Comparison of ENCODE assay signal across 19 cellular contexts in genomic region chr2:12465631-12466135, GRCh38.
DNase-seq lines count a peak whose midpoint lies in the region; ATAC-seq, FAIRE-seq and TF ChIP-seq lines count a peak whose summit lies in the region.
"Had no signal": no experiment of that assay in that cellular context is flagged by ENCODE, and none has a peak within 500 bp of the region (broad histone marks: within the 10 kb centered on the region; RNA-seq: fewer than 3 reads in every experiment).

No MANE protein-coding gene starts in this region.

- CTCF ChIA-PET in T-cell (lab: Charles Lee): no interaction called here

- DNase-seq in CD4-positive, CD25-positive, alpha-beta regulatory T cell: no peak
- DNase-seq in T-cell (no peak), globus pallidus (ENCODE audit: low spot score) (peak; percentile 3), H54 (ENCODE audit: insufficient read length, low spot score) (no peak), COLO829 (ENCODE audit: low spot score) (no peak)
- no peak for DNase-seq in activated T-cell treated with anti-CD3 and anti-CD28 coated beads, Interleukin-2, amount 50 U/mL, for 24 hours
- DNase-seq: activated CD8-positive, alpha-beta memory T cell treated with anti-CD3 and anti-CD28 coated beads, Interleukin-2, amount 50 U/mL, for 4 hours; activated gamma-delta T cell; Caco-2; endodermal cell; gastrocnemius medialis; NCI-H2107; NCI-H526 treated with DMSO at 0.1 percent for 48 hours; nephron progenitor cell; PC-3; retina; stimulated activated CD4-positive, alpha-beta T cell treated with anti-CD3 and anti-CD28 coated beads, Interleukin-1b, Interleukin-23, amount 100 ng/mL, for 48 hours had no signal

- no peaks in the 10 kb centered on the region for H3K27me3 ChIP-seq in CD4-positive, CD25-positive, alpha-beta regulatory T cell (ENCODE audit: control insufficient read depth, insufficient read depth, low read length)
- H3K27me3 ChIP-seq in neutrophil: no peaks in the 10 kb centered on the region
- H3K27me3 ChIP-seq: gastrocnemius medialis had no signal

- H3K9me3 ChIP-seq in CD4-positive, CD25-positive, alpha-beta regulatory T cell (ENCODE audit: control insufficient read depth in 2 of 2, low read length in 2 of 2): no peaks in the 10 kb centered on the region
- no peaks in the 10 kb centered on the region for H3K9me3 ChIP-seq in neutrophil
- H3K9me3 ChIP-seq: Caco-2, gastrocnemius medialis had no signal

- no peaks in the 10 kb centered on the region for H3K36me3 ChIP-seq in CD4-positive, CD25-positive, alpha-beta regulatory T cell (ENCODE audit: control insufficient read depth, insufficient read depth, low read length)
- H3K36me3 ChIP-seq in neutrophil: no peaks in the 10 kb centered on the region
- H3K36me3 ChIP-seq: gastrocnemius medialis had no signal

- no peak for TF ChIP-seq POLR2A in H54 (IDR thresholded peaks at IDR 0.05; ENCODE audit: low read depth, low read length)

- peaks cover 7 to 27% (median 20%) of the 10 kb centered on the region in 4 donors for H3K4me1 Mint-ChIP-seq in CD4-positive, CD25-positive, alpha-beta regulatory T cell
- H3K4me1 Mint-ChIP-seq in T-cell: peaks cover 10 to 29% (median 15%) of the 10 kb centered on the region in 3 donors
- peaks cover 7% of the 10 kb centered on the region for H3K4me1 Mint-ChIP-seq in activated T-cell treated with anti-CD3 and anti-CD28 coated beads, Interleukin-2, amount 50 U/mL, for 24 hours (ENCODE audit: low read depth)

- H3K27ac ChIP-seq in CD4-positive, CD25-positive, alpha-beta regulatory T cell (ENCODE audit: insufficient read depth, low read length, poor library complexity, severe bottlenecking): no peak overlapping the region
- H3K27ac ChIP-seq in neutrophil: peak overlapping the region; percentile 37

- no peaks in the 10 kb centered on the region for H3K4me1 ChIP-seq in CD4-positive, CD25-positive, alpha-beta regulatory T cell (ENCODE audit: control insufficient read depth, insufficient read depth, low read length, poor library complexity, severe bottlenecking)
- H3K4me1 ChIP-seq in neutrophil (ENCODE audit: control insufficient read depth in 1 of 2, insufficient read depth in 1 of 2, low read depth in 1 of 2, low read length in 1 of 2): peaks cover 23 to 26% of the 10 kb centered on the region in 2 experiments
- H3K4me1 ChIP-seq: Caco-2, gastrocnemius medialis had no signal

- H3K27me3 Mint-ChIP-seq in CD4-positive, CD25-positive, alpha-beta regulatory T cell: no peaks in the 10 kb centered on the region
- H3K27me3 Mint-ChIP-seq in T-cell: no peaks in the 10 kb centered on the region
- no peaks in the 10 kb centered on the region for H3K27me3 Mint-ChIP-seq in activated T-cell treated with anti-CD3 and anti-CD28 coated beads, Interleukin-2, amount 50 U/mL, for 24 hours

- no peak for TF ChIP-seq CTCF in neutrophil (IDR thresholded peaks at IDR 0.05)

- H3K27ac Mint-ChIP-seq in CD4-positive, CD25-positive, alpha-beta regulatory T cell: peak overlapping the region in 2 of 3 donors; percentile 85 to 95
- peak overlapping the region; percentile 12 to 83 for H3K27ac Mint-ChIP-seq in T-cell
- H3K27ac Mint-ChIP-seq in activated T-cell treated with anti-CD3 and anti-CD28 coated beads, Interleukin-2, amount 50 U/mL, for 24 hours: no peak overlapping the region
- H3K27ac Mint-ChIP-seq: endodermal cell, nephron progenitor cell had no signal

- POLR2A ChIA-PET in T-cell (lab: Charles Lee): no interaction called here

- H3K9me3 Mint-ChIP-seq in CD4-positive, CD25-positive, alpha-beta regulatory T cell: peaks cover 0 to 5% (median 0%) of the 10 kb centered on the region in 7 donors
- H3K9me3 Mint-ChIP-seq in T-cell: peaks cover 0 to 11% (median 0%) of the 10 kb centered on the region in 3 donors
- no peaks in the 10 kb centered on the region for H3K9me3 Mint-ChIP-seq in activated T-cell treated with anti-CD3 and anti-CD28 coated beads, Interleukin-2, amount 50 U/mL, for 24 hours

- no peak for FAIRE-seq in H54 (lab: Jason Lieb, UNC)

- H3K4me3 Mint-ChIP-seq in CD4-positive, CD25-positive, alpha-beta regulatory T cell: no peak overlapping the region
- H3K4me3 Mint-ChIP-seq in T-cell: no peak overlapping the region
- H3K4me3 Mint-ChIP-seq in activated T-cell treated with anti-CD3 and anti-CD28 coated beads, Interleukin-2, amount 50 U/mL, for 24 hours: no peak overlapping the region
- H3K4me3 Mint-ChIP-seq: endodermal cell, nephron progenitor cell had no signal

- no peak for ATAC-seq in CD4-positive, CD25-positive, alpha-beta regulatory T cell (ENCODE audit: low read depth in 2 of 2)
- no peak for ATAC-seq in T-cell (replicated peaks in 1 of 4)
- ATAC-seq in GM19463 (IDR thresholded peaks at IDR 0.05; ENCODE audit: unreplicated experiment): no peak
- ATAC-seq: PC-3 had no signal

- no peaks in the 10 kb centered on the region for H3K36me3 Mint-ChIP-seq in CD4-positive, CD25-positive, alpha-beta regulatory T cell
- H3K36me3 Mint-ChIP-seq in T-cell: no peaks in the 10 kb centered on the region
- H3K36me3 Mint-ChIP-seq in activated T-cell treated with anti-CD3 and anti-CD28 coated beads, Interleukin-2, amount 50 U/mL, for 24 hours (ENCODE audit: low read depth): no peaks in the 10 kb centered on the region

- H3K4me3 ChIP-seq in CD4-positive, CD25-positive, alpha-beta regulatory T cell (ENCODE audit: low read depth, low read length): no peak overlapping the region
- H3K4me3 ChIP-seq in neutrophil (ENCODE audit: low read depth in 1 of 2, low read length in 1 of 2): no peak overlapping the region
- H3K4me3 ChIP-seq: gastrocnemius medialis had no signal
